11 cellular contexts compared by ENCODE assay signal in the genomic region with DNA sequence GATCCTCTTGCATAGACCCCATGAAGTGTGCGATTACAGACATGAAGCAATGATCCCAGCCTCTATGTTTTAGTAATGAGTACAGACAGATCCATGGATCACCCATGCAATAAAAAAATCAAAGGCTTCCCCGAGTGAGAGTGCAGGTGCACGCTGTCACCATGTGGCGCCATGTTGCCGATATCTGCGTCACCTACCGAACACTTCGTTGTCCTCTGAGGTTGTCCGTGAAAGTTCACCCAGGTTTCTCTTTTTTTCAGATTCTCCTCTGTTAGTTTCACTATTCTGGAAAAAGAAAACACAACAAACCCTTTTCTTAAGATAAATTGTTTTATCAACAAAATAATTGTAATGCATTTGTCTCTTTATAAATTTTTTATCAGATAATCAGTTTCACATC.
A peak's percentile ranks its signal among the peaks of the same experiment; 100 is the strongest.
DNase-seq lines count a peak whose midpoint lies in the region; ATAC-seq and TF ChIP-seq lines count a peak whose summit lies in the region.
"Had no signal": no experiment of that assay in that cellular context is flagged by ENCODE, and none has a peak within 500 bp of the region (broad histone marks: within the 10 kb centered on the region; RNA-seq: fewer than 3 reads in every experiment).

No MANE protein-coding gene starts in this region.

- peaks cover 2% of the 10 kb centered on the region for H3K9me3 Mint-ChIP-seq in CD4-positive, alpha-beta T cell
- H3K9me3 Mint-ChIP-seq in IgD-negative memory B cell = peaks cover 0 to 2% (median 0%) of the 10 kb centered on the region in 3 donors
- no peaks in the 10 kb centered on the region for H3K9me3 Mint-ChIP-seq in MCF 10A (ENCODE audit: unreplicated experiment)

- peaks cover 100% of the 10 kb centered on the region for H3K4me1 Mint-ChIP-seq in CD4-positive, alpha-beta T cell (ENCODE audit: low read depth)
- peaks cover 66 to 89% (median 83%) of the 10 kb centered on the region in 3 donors for H3K4me1 Mint-ChIP-seq in IgD-negative memory B cell
- H3K4me1 Mint-ChIP-seq in MCF 10A (ENCODE audit: insufficient read depth, unreplicated experiment) = peaks cover 36% of the 10 kb centered on the region

- peaks cover 0 to 23% of the 10 kb centered on the region in 2 donors for H3K36me3 ChIP-seq in psoas muscle (ENCODE audit: insufficient read depth in 1 of 2, low read depth in 1 of 2)

- H3K4me1 ChIP-seq in psoas muscle = peaks cover 44% of the 10 kb centered on the region

- no peak overlapping the region for H3K4me3 Mint-ChIP-seq in CD4-positive, alpha-beta T cell
- H3K4me3 Mint-ChIP-seq in IgD-negative memory B cell (peak overlapping the region in 2 of 4 donors; percentile 23 to 52), MCF 10A (ENCODE audit: unreplicated experiment) (no peak overlapping the region)

- intact Hi-C loops in CD4-positive, alpha-beta T cell (cut with DNase I, micrococcal nuclease) = loop anchor here in 1 of 2 experiments (5.0 kb wide), 1 partner anchor 66 kb away; the partner anchor contains the start of gene MBP
- intact Hi-C loops in MCF 10A (cut with micrococcal nuclease) (loop anchor here (5.0 kb wide), 1 partner anchor 141 kb away; no protein-coding TSS in a partner anchor), psoas muscle (cut with DNase I) (no loop called here)

- no peaks in the 10 kb centered on the region for H3K27me3 ChIP-seq in CD4-positive, alpha-beta T cell (ENCODE audit: control insufficient read depth, insufficient read depth, low read length)
- no peaks in the 10 kb centered on the region for H3K27me3 ChIP-seq in psoas muscle (ENCODE audit: insufficient read depth in 3 of 3, low read length in 2 of 3)

- no peaks in the 10 kb centered on the region for H3K9me3 ChIP-seq in CD4-positive, alpha-beta T cell (ENCODE audit: control insufficient read depth, low read length)
- no peaks in the 10 kb centered on the region for H3K9me3 ChIP-seq in psoas muscle

- H3K27me3 Mint-ChIP-seq in CD4-positive, alpha-beta T cell = no peaks in the 10 kb centered on the region
- H3K27me3 Mint-ChIP-seq in IgD-negative memory B cell (no peaks in the 10 kb centered on the region), MCF 10A (ENCODE audit: insufficient read depth, unreplicated experiment) (no peaks in the 10 kb centered on the region)

- H3K27ac Mint-ChIP-seq in CD4-positive, alpha-beta T cell = peak overlapping the region; percentile 98
- H3K27ac Mint-ChIP-seq in IgD-negative memory B cell (peak overlapping the region in 2 of 3 donors; percentile 94 to 97), MCF 10A (ENCODE audit: low read depth, unreplicated experiment) (peak overlapping the region; percentile 95)

- WGBS in psoas muscle, 3 donors = 98% methylated on average over 9 of the region's 9 CpGs

- H3K4me3 ChIP-seq in psoas muscle = no peak overlapping the region

- CTCF ChIA-PET in CD4-positive, alpha-beta T cell (lab: Charles Lee) = interaction anchor here (0.8 to 1.5 kb wide), 2 partner anchors 11 to 12 kb away, joined by 3 to 8 read pairs; no protein-coding TSS in a partner anchor
- CTCF ChIA-PET in MCF 10A (lab: Yijun Ruan, JAX) = interaction anchor here (0.6 to 1.8 kb wide), 7 partner anchors 19 to 636 kb away, joined by 3 to 5 read pairs (median 4); no protein-coding TSS in a partner anchor

- H3K27ac ChIP-seq in CD4-positive, alpha-beta T cell (ENCODE audit: low read depth, low read length) = peak overlapping the region; percentile 62
- peak overlapping the region; percentile 84 for H3K27ac ChIP-seq in psoas muscle

- POLR2A ChIA-PET in CD4-positive, alpha-beta T cell (lab: Charles Lee) = interaction anchor here (1.0 to 4.1 kb wide), 7 partner anchors 8 to 76 kb away, joined by 3 to 23 read pairs (median 6); partner anchors contain the start of gene MBP
- POLR2A ChIA-PET in MCF 10A (lab: Yijun Ruan, JAX) = interaction anchor here (0.6 to 4.0 kb wide), 9 partner anchors 8 to 643 kb away, joined by 3 to 33 read pairs (median 4); partner anchors contain the start of gene MBP

- no TSS peak for BruUV-seq in MCF 10A (replicated peaks; lab: Mats Ljungman, UMichigan)

- no peak for DNase-seq in CD4-positive, alpha-beta T cell
- no peak for DNase-seq in MCF 10A (ENCODE audit: unreplicated experiment)
- no peak for DNase-seq in psoas muscle
- no peak for DNase-seq in RKO (ENCODE audit: low spot score)
- DNase-seq: activated T-cell treated with anti-CD3 and anti-CD28 coated beads for 4 hours, DMS153, NCI-H2107 had no signal

- TF ChIP-seq CTCF in CD4-positive, alpha-beta T cell (IDR thresholded peaks at IDR 0.05) = no peak
- TF ChIP-seq CTCF in MCF 10A (IDR thresholded peaks at IDR 0.05; ENCODE audit: unreplicated experiment) = no peak
- TF ChIP-seq CTCF in psoas muscle (IDR thresholded peaks at IDR 0.05) = no peak

- no peak for ATAC-seq in CD4-positive, alpha-beta T cell (ENCODE audit: poor library complexity)
- ATAC-seq in psoas muscle (no peak), HG02798 (IDR thresholded peaks at IDR 0.05; ENCODE audit: poor library complexity, unreplicated experiment) (no peak), GM21529 (IDR thresholded peaks at IDR 0.05; ENCODE audit: unreplicated experiment) (no peak), HG02571 (IDR thresholded peaks at IDR 0.05; ENCODE audit: unreplicated experiment) (no peak)

- peaks cover 87% of the 10 kb centered on the region for H3K36me3 Mint-ChIP-seq in CD4-positive, alpha-beta T cell (ENCODE audit: low read depth)
- H3K36me3 Mint-ChIP-seq in IgD-negative memory B cell (peaks cover 12% of the 10 kb centered on the region), MCF 10A (ENCODE audit: insufficient read depth, unreplicated experiment) (peaks cover 12% of the 10 kb centered on the region)
